19 cellular contexts compared by ENCODE assay signal in genomic region chr10:79166741-79167140, GRCh38.
DNase-seq lines count a peak whose midpoint lies in the region; ATAC-seq and TF ChIP-seq lines count a peak whose summit lies in the region.
"Had no signal": no experiment of that assay in that cellular context is flagged by ENCODE, and none has a peak within 500 bp of the region (broad histone marks: within the 10 kb centered on the region; RNA-seq: fewer than 3 reads in every experiment).

No MANE protein-coding gene starts in this region.

- H3K23ac ChIP-seq in H9 (ENCODE audit: insufficient read length, low read depth, low read length), result no peak overlapping the region

- H3K9me3 ChIP-seq in H9 (ENCODE audit: control insufficient read depth, low read depth, low read length) (no peaks in the 10 kb centered on the region), heart right ventricle (no peaks in the 10 kb centered on the region)

- DNase-seq in H9, result no peak
- peak; percentile 50 to 54 for DNase-seq in heart right ventricle
- no peak for DNase-seq in progenitor cell of endocrine pancreas (ENCODE audit: low spot score, unreplicated experiment)
- DNase-seq in foreskin melanocyte, result no peak
- DNase-seq: AML-193; Calu3; CD4-positive, alpha-beta T cell; DMS79 treated with DMSO at 0.1 percent for 48 hours; GDM1; MM.1S; NCI-H1105 treated with DMSO at 0.1 percent for 48 hours; NCI-H1930; NCI-H2171; NCI-H510A treated with DMSO at 0.1 percent for 48 hours had no signal

- H3K4me3 Mint-ChIP-seq in H9, result no peak overlapping the region
- H3K4me3 Mint-ChIP-seq in brain, result peak overlapping the region in 2 of 5 experiments; percentile 19 to 37
- H3K4me3 Mint-ChIP-seq in progenitor cell of endocrine pancreas (ENCODE audit: low read depth), result no peak overlapping the region
- H3K4me3 Mint-ChIP-seq: CD4-positive, alpha-beta T cell; GM23338 had no signal

- H3K4me1 Mint-ChIP-seq in H9 (peaks cover 29 to 34% of the 10 kb centered on the region in 2 experiments), brain (peaks cover 81% of the 10 kb centered on the region), progenitor cell of endocrine pancreas (ENCODE audit: low read depth) (peaks cover 9% of the 10 kb centered on the region)

- H3K36me3 ChIP-seq in heart right ventricle, result peaks cover 0 to 80% (median 3%) of the 10 kb centered on the region in 9 donors

- no peak overlapping the region for H3K4me2 ChIP-seq in H9 (ENCODE audit: insufficient read depth, insufficient read length, low read length)
- H3K4me2 ChIP-seq: GM23338 had no signal

- TF ChIP-seq CTCF in H9 (conservative IDR thresholded peaks at IDR 0.05) (no peak), brain (conservative IDR thresholded peaks at IDR 0.05) (no peak), heart right ventricle (IDR thresholded peaks at IDR 0.05) (no peak), progenitor cell of endocrine pancreas (IDR thresholded peaks at IDR 0.05; ENCODE audit: unreplicated experiment) (no peak)

- ATAC-seq in heart right ventricle (peak; percentile 32 to 76 (median 65)), HG02852 (IDR thresholded peaks at IDR 0.05; ENCODE audit: unreplicated experiment) (no peak), HG02678 (IDR thresholded peaks at IDR 0.05; ENCODE audit: unreplicated experiment) (no peak), HG03108 (IDR thresholded peaks at IDR 0.05; ENCODE audit: unreplicated experiment) (no peak)
- ATAC-seq: GM23338 had no signal

- H2BK120ac ChIP-seq in H9 (ENCODE audit: low read depth, low read length, poor library complexity, severe bottlenecking), result no peak overlapping the region

- H4K91ac ChIP-seq in H9 (ENCODE audit: insufficient read length, low read depth, low read length), result no peak overlapping the region

- no peaks in the 10 kb centered on the region for H3K23me2 ChIP-seq in H9 (ENCODE audit: insufficient read length, low read depth, low read length, poor library complexity, severe bottlenecking)

- H3K18ac ChIP-seq in H9 (ENCODE audit: insufficient read length, low read depth, low read length), result no peak overlapping the region

- H2AK5ac ChIP-seq in H9 (ENCODE audit: insufficient read length, low read length), result no peak overlapping the region

- no peak overlapping the region for H3K9ac ChIP-seq in H9 (ENCODE audit: extremely low read depth, insufficient read length, low read length)

- no peaks in the 10 kb centered on the region for H3K27me3 Mint-ChIP-seq in H9 (ENCODE audit: low read depth)
- no peaks in the 10 kb centered on the region for H3K27me3 Mint-ChIP-seq in brain
- no peaks in the 10 kb centered on the region for H3K27me3 Mint-ChIP-seq in progenitor cell of endocrine pancreas
- H3K27me3 Mint-ChIP-seq: CD4-positive, alpha-beta T cell had no signal

- H4K20me1 ChIP-seq in H9 (ENCODE audit: control insufficient read depth, insufficient read depth, insufficient read length), result no peaks in the 10 kb centered on the region

- no peak overlapping the region for H3K4me3 ChIP-seq in heart right ventricle
- H3K4me3 ChIP-seq: GM23338 had no signal

- no peak overlapping the region for H2AFZ ChIP-seq in H9 (ENCODE audit: low read length)
- H2AFZ ChIP-seq: GM23338 had no signal

- no peaks in the 10 kb centered on the region for H3K79me1 ChIP-seq in H9 (ENCODE audit: insufficient read depth, low read depth, low read length, poor library complexity, severe bottlenecking)

- H4K5ac ChIP-seq in H9 (ENCODE audit: insufficient read length, low read depth, low read length), result no peak overlapping the region

- no peak overlapping the region for H3K4ac ChIP-seq in H9 (ENCODE audit: low read depth, low read length)

- no peak overlapping the region for H2BK5ac ChIP-seq in H9 (ENCODE audit: insufficient read length, low read length)

- intact Hi-C loops in heart right ventricle (cut with DNase I), result no loop called here

- H3K27ac ChIP-seq in H9 (ENCODE audit: insufficient read length, low read depth, low read length), result no peak overlapping the region
- H3K27ac ChIP-seq in heart right ventricle, result peak overlapping the region; percentile 41 to 95 (median 78)

- H2BK15ac ChIP-seq in H9 (ENCODE audit: low read depth, low read length), result no peak overlapping the region

- no peaks in the 10 kb centered on the region for H3K79me2 ChIP-seq in H9 (ENCODE audit: insufficient read depth, low read length)

- H3K56ac ChIP-seq in H9 (ENCODE audit: insufficient read length, low read depth, low read length), result no peak overlapping the region

- H3K4me1 ChIP-seq in H9 (ENCODE audit: insufficient read depth, low read length) (peaks cover 3% of the 10 kb centered on the region; the same call in 1 of the 2 replicates), heart right ventricle (peaks cover 30 to 98% (median 83%) of the 10 kb centered on the region in 9 donors)

- no peak overlapping the region; the same call in 1 of the 2 replicates for H3K14ac ChIP-seq in H9 (ENCODE audit: insufficient read depth, low read length)

- no peaks in the 10 kb centered on the region for H3K9me3 Mint-ChIP-seq in H9
- no peaks in the 10 kb centered on the region for H3K9me3 Mint-ChIP-seq in brain
- no peaks in the 10 kb centered on the region for H3K9me3 Mint-ChIP-seq in progenitor cell of endocrine pancreas (ENCODE audit: low read depth)
- H3K9me3 Mint-ChIP-seq: CD4-positive, alpha-beta T cell; GM23338 had no signal

- H3K36me3 Mint-ChIP-seq in H9 (ENCODE audit: insufficient read depth in 1 of 3, low read depth in 3 of 3) (peaks cover 2 to 14% (median 4%) of the 10 kb centered on the region in 3 experiments; a peak in 5 of 7 replicates), brain (peaks cover 17% of the 10 kb centered on the region), progenitor cell of endocrine pancreas (ENCODE audit: insufficient read depth) (peaks cover 8% of the 10 kb centered on the region)

- WGBS in H9 (ENCODE audit: extremely low coverage, insufficient read length, low lambda C conversion rate), result no CpG with 5 or more reads among the region's 10 CpGs
- WGBS in heart right ventricle, 2 donors, result 56 to 59% methylated on average over 10 of the region's 10 CpGs

- no peak overlapping the region for H2BK20ac ChIP-seq in H9 (ENCODE audit: low read depth, low read length, poor library complexity, severe bottlenecking)

- H3K27me3 ChIP-seq in H9 (ENCODE audit: insufficient read depth, low read length) (no peaks in the 10 kb centered on the region), heart right ventricle (no peaks in the 10 kb centered on the region)

- no peak overlapping the region for H3T11ph ChIP-seq in H9 (ENCODE audit: low read length)

- no peak overlapping the region for H4K8ac ChIP-seq in H9 (replicated peaks; ENCODE audit: insufficient read length, low read depth, low read length)

- H3K27ac Mint-ChIP-seq in H9 (peak overlapping the region in 2 of 3 experiments; percentile 24 to 71; a peak in 2 of 7 replicates), brain (peak overlapping the region; percentile 9 to 98 (median 97)), progenitor cell of endocrine pancreas (peak overlapping the region; percentile 81)
- H3K27ac Mint-ChIP-seq: CD4-positive, alpha-beta T cell had no signal

- no peak overlapping the region for H2BK12ac ChIP-seq in H9 (ENCODE audit: insufficient read length, low read depth, low read length)

Comparison
In these comparisons a context has a peak if more than half of its experiments do, and no peak if none do; other contexts are left out.
1. DNase-seq: peak in heart right ventricle (2 of 2); none in H9 (single experiment), progenitor cell of endocrine pancreas (single experiment) and foreskin melanocyte (single experiment).
2. ATAC-seq: peak in heart right ventricle (8 of 8); none in HG02852 (single experiment), HG02678 (single experiment) and HG03108 (single experiment).
3. Peak in every context shown above with its lines, with median percentiles within 50 percentile points of each other: H3K27ac Mint-ChIP-seq.